ENCODE assay signal across 15 cellular contexts in the genomic region with DNA sequence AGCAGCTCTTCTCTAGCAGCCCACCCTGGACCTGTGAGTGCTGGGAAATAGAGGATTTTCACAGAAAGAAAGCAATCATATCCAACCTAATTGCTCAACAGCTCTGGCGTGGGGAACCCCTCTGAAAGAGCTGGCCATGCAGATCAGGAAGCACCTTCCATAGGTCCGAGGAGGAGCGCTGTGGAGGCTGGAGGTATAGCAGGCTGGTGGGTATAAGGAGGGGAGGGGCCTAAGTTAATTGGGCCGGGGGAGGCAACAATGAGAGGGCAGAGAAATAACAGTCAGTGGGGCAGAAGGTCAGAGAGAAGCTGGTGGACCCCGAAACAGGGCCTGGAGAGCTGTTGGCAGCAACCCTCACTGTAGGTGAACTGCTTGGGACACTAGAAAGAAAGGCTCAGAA. TPM values are rescaled to one million over a fixed set of nuclear protein-coding genes. Genes with fewer than 3 reads are reported as not detected.
A peak's percentile ranks its signal among the peaks of the same experiment; 100 is the strongest.
DNase-seq lines count a peak whose midpoint lies in the region; ATAC-seq and TF ChIP-seq lines count a peak whose summit lies in the region.
"Had no signal": no experiment of that assay in that cellular context is flagged by ENCODE, and none has a peak within 500 bp of the region (broad histone marks: within the 10 kb centered on the region; RNA-seq: fewer than 3 reads in every experiment).

No MANE protein-coding gene starts in this region.

- H2AFZ ChIP-seq in GM23338 (peak overlapping the region; percentile 14; the same call in 1 of the 2 replicates), HCT116 (ENCODE audit: low read depth, low read length, poor library complexity, severe bottlenecking) (no peak overlapping the region)

- H3K27me3 ChIP-seq in GM23338 (ENCODE audit: insufficient read depth): no peaks in the 10 kb centered on the region
- no peaks in the 10 kb centered on the region for H3K27me3 ChIP-seq in HCT116 (ENCODE audit: insufficient read depth, low read length)
- H3K27me3 ChIP-seq in endodermal cell (ENCODE audit: control insufficient read depth, insufficient read depth, low read length, poor library complexity, severe bottlenecking): no peaks in the 10 kb centered on the region

- H3K27ac Mint-ChIP-seq in GM23338 (no peak overlapping the region), endodermal cell (no peak overlapping the region), CD14-positive monocyte (no peak overlapping the region), type B pancreatic cell (no peak overlapping the region)
- H3K27ac Mint-ChIP-seq: B cell; CD8-positive, alpha-beta T cell; HFFc6 had no signal

- H3K36me3 Mint-ChIP-seq in GM23338 (ENCODE audit: low read depth) (no peaks in the 10 kb centered on the region), endodermal cell (ENCODE audit: low read depth) (no peaks in the 10 kb centered on the region), CD14-positive monocyte (no peaks in the 10 kb centered on the region), type B pancreatic cell (no peaks in the 10 kb centered on the region)
- H3K36me3 Mint-ChIP-seq: CD8-positive, alpha-beta T cell had no signal

- no peaks in the 10 kb centered on the region for H3K4me1 ChIP-seq in GM23338 (ENCODE audit: insufficient read depth)
- H3K4me1 ChIP-seq in HCT116 (ENCODE audit: control insufficient read depth in 1 of 2, insufficient read depth in 2 of 2, low read length in 2 of 2): no peaks in the 10 kb centered on the region
- no peaks in the 10 kb centered on the region for H3K4me1 ChIP-seq in endodermal cell (ENCODE audit: control insufficient read depth, insufficient read depth, low read length)

- no peaks in the 10 kb centered on the region for H3K79me2 ChIP-seq in GM23338 (replicated peaks; ENCODE audit: insufficient read depth)
- H3K79me2 ChIP-seq in HCT116 (ENCODE audit: insufficient read depth, low read length): no peaks in the 10 kb centered on the region

- TF ChIP-seq CTCF in GM23338 (conservative IDR thresholded peaks at IDR 0.05; ENCODE audit: low read depth in 2 of 2): no peak
- TF ChIP-seq CTCF in HCT116 (IDR thresholded peaks at IDR 0.05 in 2 of 3, conservative IDR thresholded peaks at IDR 0.05 in 1 of 3; ENCODE audit: borderline replicate concordance in 1 of 3, insufficient read depth in 1 of 3, low read depth in 2 of 3, low read length in 2 of 3): no peak
- TF ChIP-seq CTCF in endodermal cell (conservative IDR thresholded peaks at IDR 0.05): peak; percentile 23
- TF ChIP-seq CTCF in CD14-positive monocyte (IDR thresholded peaks at IDR 0.05): no peak
- no peak for TF ChIP-seq CTCF in type B pancreatic cell (conservative IDR thresholded peaks at IDR 0.05)

- H3K9me3 ChIP-seq in HCT116 (ENCODE audit: control insufficient read depth in 1 of 2, insufficient read depth in 1 of 2, low read depth in 1 of 2, low read length in 2 of 2): no peaks in the 10 kb centered on the region
- H3K9me3 ChIP-seq in endodermal cell (ENCODE audit: control insufficient read depth, low read length): no peaks in the 10 kb centered on the region

- 77 to 88% methylated on average over 4 to 5 of the region's 5 CpGs for WGBS in endodermal cell (ENCODE audit: insufficient coverage in 1 of 2, insufficient read length in 1 of 2), 2 experiments

- H3K27me3 Mint-ChIP-seq in GM23338 (ENCODE audit: insufficient read depth, low read depth, poor library complexity) (no peaks in the 10 kb centered on the region), endodermal cell (ENCODE audit: insufficient read depth) (peaks cover 4% of the 10 kb centered on the region), CD14-positive monocyte (ENCODE audit: low read depth in 3 of 3) (peaks cover 0 to 4% (median 3%) of the 10 kb centered on the region in 3 donors), type B pancreatic cell (peaks cover 19% of the 10 kb centered on the region)

- DNase-seq in GM23338 (ENCODE audit: low spot score): peak; percentile 49
- DNase-seq in HCT116 (ENCODE audit: low read depth, low spot score): no peak
- DNase-seq in endodermal cell: peak; percentile 64
- DNase-seq in left kidney (ENCODE audit: low read depth, low spot score): peak; percentile 21
- no peak for DNase-seq in stimulated activated CD4-positive, alpha-beta T cell treated with anti-CD3 and anti-CD28 coated beads, Interleukin-15, amount 100 ng/mL, for 24 hours
- DNase-seq in CD14-positive monocyte (ENCODE audit: low spot score): no peak
- DNase-seq in type B pancreatic cell (ENCODE audit: extremely low spot score, unreplicated experiment): no peak
- DNase-seq: C1 segment of cervical spinal cord; CD8-positive, alpha-beta T cell; COR-L47; DND-41; GF-D8; HFFc6 had no signal

- H3K4me3 Mint-ChIP-seq in GM23338 (no peak overlapping the region), endodermal cell (no peak overlapping the region), CD14-positive monocyte (no peak overlapping the region), type B pancreatic cell (no peak overlapping the region)
- H3K4me3 Mint-ChIP-seq: B cell; CD8-positive, alpha-beta T cell; HFFc6 had no signal

- intact Hi-C loops in HCT116 (cut with micrococcal nuclease): no loop called here
- intact Hi-C loops in CD14-positive monocyte (cut with micrococcal nuclease): no loop called here

- H3K4me3 ChIP-seq in GM23338: no peak overlapping the region
- no peak overlapping the region for H3K4me3 ChIP-seq in HCT116 (replicated peaks in 1 of 2; ENCODE audit: low read depth in 1 of 2, low read length in 2 of 2)
- no peak overlapping the region for H3K4me3 ChIP-seq in endodermal cell (ENCODE audit: low read length)

- RAD21 ChIA-PET in HCT116 (lab: Charles Lee; ENCODE audit: low non-redundant PET in 1 of 2, low total read pairs in 2 of 2, uncharacterized antibody in 2 of 2, unreplicated experiment in 2 of 2): no interaction called here

- POLR2A ChIA-PET in HCT116 (lab: Charles Lee): no interaction called here

- peak; percentile 82 for ATAC-seq in GM23338
- ATAC-seq in HCT116: peak; percentile 61
- no peak for ATAC-seq in GM21515 (IDR thresholded peaks at IDR 0.05; ENCODE audit: unreplicated experiment)
- ATAC-seq: CD8-positive, alpha-beta T cell had no signal

- no TSS peak for BruUV-seq in HCT116 (replicated peaks; lab: Mats Ljungman, UMichigan)

- no peaks in the 10 kb centered on the region for H3K36me3 ChIP-seq in GM23338 (ENCODE audit: insufficient read depth)
- H3K36me3 ChIP-seq in HCT116 (ENCODE audit: control insufficient read depth in 1 of 2, insufficient read depth in 2 of 2, low read length in 2 of 2): no peaks in the 10 kb centered on the region
- no peaks in the 10 kb centered on the region for H3K36me3 ChIP-seq in endodermal cell (ENCODE audit: control insufficient read depth, insufficient read depth, low read length)

- CTCF ChIA-PET in HCT116 (lab: Charles Lee): no interaction called here

- H4K20me1 ChIP-seq in GM23338 (replicated peaks; ENCODE audit: insufficient read depth) (no peaks in the 10 kb centered on the region), HCT116 (ENCODE audit: insufficient read depth) (no peaks in the 10 kb centered on the region)

- no peak overlapping the region for H3K9ac ChIP-seq in HCT116 (ENCODE audit: low read length)
- H3K9ac ChIP-seq in endodermal cell (ENCODE audit: extremely low read depth, low read length, poor library complexity, severe bottlenecking): no peak overlapping the region

- H3F3A ChIP-seq in GM23338 (replicated peaks; ENCODE audit: low read depth): no peaks in the 10 kb centered on the region

- no peak overlapping the region for H3K27ac ChIP-seq in GM23338 (ENCODE audit: low read depth)
- no peak overlapping the region for H3K27ac ChIP-seq in HCT116 (ENCODE audit: low read depth, low read length)
- H3K27ac ChIP-seq in endodermal cell (ENCODE audit: low read depth, low read length): no peak overlapping the region

- H3K9me2 ChIP-seq in GM23338 (ENCODE audit: insufficient read depth) (no peaks in the 10 kb centered on the region), HCT116 (ENCODE audit: insufficient read depth) (no peaks in the 10 kb centered on the region)

- H3K4me1 Mint-ChIP-seq in GM23338 (peaks cover under 1% of the 10 kb centered on the region; the same call in 2 of the 3 replicates), endodermal cell (no peaks in the 10 kb centered on the region), CD14-positive monocyte (no peaks in the 10 kb centered on the region), type B pancreatic cell (ENCODE audit: unreplicated experiment) (no peaks in the 10 kb centered on the region)
- H3K4me1 Mint-ChIP-seq: B cell had no signal

- TF ChIP-seq POLR2A in HCT116 (IDR thresholded peaks at IDR 0.05; ENCODE audit: borderline replicate concordance, extremely low read depth, insufficient read depth, insufficient read length): no peak

- H3K4me2 ChIP-seq in GM23338 (no peak overlapping the region), HCT116 (ENCODE audit: low read length) (no peak overlapping the region)

- no peak for TF ChIP-seq RAD21 in HCT116 (IDR thresholded peaks at IDR 0.05; ENCODE audit: low read depth)

- H3K9me3 Mint-ChIP-seq in GM23338 (no peaks in the 10 kb centered on the region), endodermal cell (no peaks in the 10 kb centered on the region), CD14-positive monocyte (peaks cover 0 to 7% (median 0%) of the 10 kb centered on the region in 7 donors), type B pancreatic cell (no peaks in the 10 kb centered on the region)
- H3K9me3 Mint-ChIP-seq: CD8-positive, alpha-beta T cell had no signal

TF ChIP-seq in GM23338, 12 proteins besides CTCF, POLR2A, EP300 and RAD21 (continues in another document):
- TF ChIP-seq ZNF114 (CRISPR knock-in tag; IDR thresholded peaks at IDR 0.05) (no peak), EZH2 (IDR thresholded peaks at IDR 0.05; ENCODE audit: low read depth, unreplicated experiment) (no peak)

TF ChIP-seq in HCT116, 20 proteins besides CTCF, POLR2A, EP300 and RAD21 (continues in another document):
- TF ChIP-seq SP1 (IDR thresholded peaks at IDR 0.05; ENCODE audit: low read depth) (no peak), EZH2phosphoT487 (IDR thresholded peaks at IDR 0.05; ENCODE audit: borderline replicate concordance) (no peak), TCF7L2 (IDR thresholded peaks at IDR 0.05; ENCODE audit: borderline replicate concordance, extremely low read depth, insufficient read depth, insufficient read length) (no peak), EGR1 (IDR thresholded peaks at IDR 0.05; ENCODE audit: low read depth) (no peak), ELF1 (IDR thresholded peaks at IDR 0.05; ENCODE audit: borderline replicate concordance, low read depth) (no peak), FOSL1 (IDR thresholded peaks at IDR 0.05; ENCODE audit: low read depth) (no peak)

RNA-seq across cellular contexts. Expression of gene SNRNP48, which starts 40.8 kb away (rescaled TPM):
- 23.9 and 27.0 TPM in 2 replicates for total RNA-seq in GM23338 (2014; rRNA removed; shearing (Covaris generic))
- polyA plus RNA-seq in GM23338 (2016; fragmentation: Nextera tagmentation; extraction: Ambion mirVana): 12.0 and 17.2 TPM in 2 replicates
- 26.2 TPM for total RNA-seq in HCT116 (2021; ENCODE audit: unreplicated experiment)
- 7.7 and 12.1 TPM in 2 replicates for polyA plus RNA-seq in HCT116 (2012)
- 10 to 100 TPM; 13.9 to 19.5 TPM for total RNA-seq in endodermal cell
- polyA plus RNA-seq in endodermal cell (2013, experiment 1 of 2): 20.5 TPM
- 18.6 TPM for polyA plus RNA-seq in endodermal cell (2013, experiment 2 of 2)
- polyA plus RNA-seq in CD14-positive monocyte: 1 to 10 TPM; 5.1 to 5.9 TPM
- 12.4 and 21.5 TPM in 2 replicates for total RNA-seq in type B pancreatic cell (ENCODE audit: low replicate concordance)

Comparison
In these comparisons a context has a peak if more than half of its experiments do, and no peak if none do; other contexts are left out.
1. DNase-seq: peak in GM23338 (single experiment), endodermal cell (single experiment) and left kidney (single experiment); none in HCT116 (single experiment), stimulated activated CD4-positive, alpha-beta T cell treated with anti-CD3 and anti-CD28 coated beads, Interleukin-15, amount 100 ng/mL, for 24 hours (single experiment), CD14-positive monocyte (single experiment) and type B pancreatic cell (single experiment).